Comparison of ENCODE assay signal across 12 cellular contexts in genomic region chr9:127950513-127951210, GRCh38. TPM values are rescaled to one million over a fixed set of nuclear protein-coding genes. Genes with fewer than 3 reads are reported as not detected.
DNase-seq lines count a peak whose midpoint lies in the region; ATAC-seq lines count a peak whose summit lies in the region.
"Had no signal": no experiment of that assay in that cellular context is flagged by ENCODE, and none has a peak within 500 bp of the region (broad histone marks: within the 10 kb centered on the region; RNA-seq: fewer than 3 reads in every experiment).

No MANE protein-coding gene starts in this region.

- H3K9me3 Mint-ChIP-seq in activated T-helper 2 cell treated with anti-CD3 and anti-CD28 coated beads, Interferon-gamma antibody, Interleukin-2, Interleukin-4, amounts not matched to agents 10 μg/mL and 5 μg/mL and 100 μg/mL, durations not matched to agents 14 hours and 24 hours and 36 hours: no peaks in the 10 kb centered on the region
- H3K9me3 Mint-ChIP-seq: activated T-cell treated with anti-CD3 and anti-CD28 coated beads, Interleukin-2, amount 50 U/mL, for 72 hours had no signal

- no peak overlapping the region for H3K4ac ChIP-seq in trophoblast cell (ENCODE audit: low read depth, low read length)

- H3K9me3 ChIP-seq in HAP-1 (no peaks in the 10 kb centered on the region), trophoblast cell (ENCODE audit: insufficient read depth, low read depth, low read length) (no peaks in the 10 kb centered on the region)

- intact Hi-C loops in activated T-helper 2 cell treated with anti-CD3 and anti-CD28 coated beads, Interferon-gamma antibody, Interleukin-2, Interleukin-4, amounts not matched to agents 10 μg/mL and 5 μg/mL and 100 μg/mL, durations not matched to agents 14 hours and 24 hours and 36 hours (cut with micrococcal nuclease): no loop called here
- intact Hi-C loops in head of caudate nucleus (cut with DNase I): no loop called here

- H2BK120ac ChIP-seq in trophoblast cell (ENCODE audit: insufficient read depth, low read length, poor library complexity): no peak overlapping the region

- no peak overlapping the region for H3K4me2 ChIP-seq in trophoblast cell (ENCODE audit: low read length)

- peaks cover 40% of the 10 kb centered on the region for H3K36me3 Mint-ChIP-seq in activated T-helper 2 cell treated with anti-CD3 and anti-CD28 coated beads, Interferon-gamma antibody, Interleukin-2, Interleukin-4, amounts not matched to agents 10 μg/mL and 5 μg/mL and 100 μg/mL, durations not matched to agents 14 hours and 24 hours and 36 hours (ENCODE audit: low read depth)

- H3K79me2 ChIP-seq in trophoblast cell (ENCODE audit: control insufficient read depth, insufficient read depth, low read length, poor library complexity): peaks cover 12% of the 10 kb centered on the region

- no CpG with 5 or more reads among the region's 20 CpGs for WGBS in trophoblast cell (ENCODE audit: extremely low coverage, insufficient coverage, insufficient read length)

- H3K36me3 ChIP-seq in HAP-1 (replicated peaks) (no peaks in the 10 kb centered on the region), trophoblast cell (ENCODE audit: control insufficient read depth in 1 of 2, insufficient read depth in 2 of 2, low read length in 2 of 2) (peaks cover 28 to 29% of the 10 kb centered on the region in 2 experiments)

- DNase-seq in HAP-1 (ENCODE audit: low spot score in 2 of 2): peak; percentile 24 to 70
- DNase-seq in activated T-helper 2 cell treated with anti-CD3 and anti-CD28 coated beads, Interferon-gamma antibody, Interleukin-2, Interleukin-4, amounts not matched to agents 10 μg/mL and 5 μg/mL and 100 μg/mL, durations not matched to agents 14 hours and 24 hours and 36 hours (ENCODE audit: low spot score): no peak
- DNase-seq in head of caudate nucleus: peak; percentile 87 to 98 (median 95)
- DNase-seq in trophoblast cell: no peak
- DNase-seq in DMS79 treated with DMSO at 0.1 percent for 48 hours (lab: John Stamatoyannopoulos, UW): no peak
- no peak for DNase-seq in NCI-H226
- no peak for DNase-seq in activated gamma-delta T cell (lab: John Stamatoyannopoulos, UW)
- DNase-seq: activated T-cell treated with anti-CD3 and anti-CD28 coated beads, Interleukin-2, amount 50 U/mL, for 72 hours; kidney glomerular epithelial cell; NCI-H187 had no signal

- H4K12ac ChIP-seq in trophoblast cell (ENCODE audit: low read depth, low read length): no peak overlapping the region

- H2BK12ac ChIP-seq in trophoblast cell (ENCODE audit: low read length): no peak overlapping the region

- H3K4me3 Mint-ChIP-seq in activated T-helper 2 cell treated with anti-CD3 and anti-CD28 coated beads, Interferon-gamma antibody, Interleukin-2, Interleukin-4, amounts not matched to agents 10 μg/mL and 5 μg/mL and 100 μg/mL, durations not matched to agents 14 hours and 24 hours and 36 hours (ENCODE audit: low read depth): no peak overlapping the region
- H3K4me3 Mint-ChIP-seq: activated T-cell treated with anti-CD3 and anti-CD28 coated beads, Interleukin-2, amount 50 U/mL, for 72 hours had no signal

- no peak overlapping the region for H4K91ac ChIP-seq in trophoblast cell (ENCODE audit: low read depth, low read length)

- H3K27ac Mint-ChIP-seq in activated T-helper 2 cell treated with anti-CD3 and anti-CD28 coated beads, Interferon-gamma antibody, Interleukin-2, Interleukin-4, amounts not matched to agents 10 μg/mL and 5 μg/mL and 100 μg/mL, durations not matched to agents 14 hours and 24 hours and 36 hours: peak overlapping the region; percentile 58
- H3K27ac Mint-ChIP-seq: activated T-cell treated with anti-CD3 and anti-CD28 coated beads, Interleukin-2, amount 50 U/mL, for 72 hours had no signal

- no peak overlapping the region for H3K4me3 ChIP-seq in HAP-1
- no peak overlapping the region for H3K4me3 ChIP-seq in trophoblast cell (ENCODE audit: low read depth, low read length)
- H3K4me3 ChIP-seq: skin epidermis had no signal

- H2BK5ac ChIP-seq in trophoblast cell (ENCODE audit: low read depth, low read length, poor library complexity): no peak overlapping the region

- H3K27me3 ChIP-seq in HAP-1 (ENCODE audit: low read depth): no peaks in the 10 kb centered on the region
- H3K27me3 ChIP-seq in trophoblast cell (ENCODE audit: insufficient read depth, low read length): no peaks in the 10 kb centered on the region

- no peak overlapping the region for H3K23ac ChIP-seq in trophoblast cell (ENCODE audit: low read length)

- H3K9ac ChIP-seq in trophoblast cell (ENCODE audit: low read length): no peak overlapping the region

- H3K79me1 ChIP-seq in trophoblast cell (ENCODE audit: low read length): peaks cover 2% of the 10 kb centered on the region

- in situ Hi-C loops in HAP-1 (cut with MboI; ENCODE audit: low sequenced_read_pairs): no loop called here

- no peak overlapping the region for H2AK5ac ChIP-seq in trophoblast cell (ENCODE audit: low read length)

- H3K4me1 ChIP-seq in HAP-1 (peaks cover 6% of the 10 kb centered on the region; the same call in 1 of the 2 replicates), trophoblast cell (ENCODE audit: control insufficient read depth in 1 of 2, insufficient read depth in 2 of 2, low read length in 2 of 2) (peaks cover 5 to 6% of the 10 kb centered on the region in 2 experiments)

- H3K14ac ChIP-seq in trophoblast cell (ENCODE audit: low read length): no peak overlapping the region

- no peaks in the 10 kb centered on the region for H3K27me3 Mint-ChIP-seq in activated T-helper 2 cell treated with anti-CD3 and anti-CD28 coated beads, Interferon-gamma antibody, Interleukin-2, Interleukin-4, amounts not matched to agents 10 μg/mL and 5 μg/mL and 100 μg/mL, durations not matched to agents 14 hours and 24 hours and 36 hours (ENCODE audit: low read depth)

- H3K18ac ChIP-seq in trophoblast cell (ENCODE audit: low read length): peak overlapping the region; percentile 40

- H4K8ac ChIP-seq in trophoblast cell (ENCODE audit: low read depth, low read length): no peak overlapping the region

- no peak overlapping the region for H2AFZ ChIP-seq in trophoblast cell (ENCODE audit: insufficient read depth, low read length, poor library complexity)

- ATAC-seq in GM18873 (IDR thresholded peaks at IDR 0.05; ENCODE audit: low FRiP score, unreplicated experiment): no peak
- ATAC-seq: activated T-cell treated with anti-CD3 and anti-CD28 coated beads, Interleukin-2, amount 50 U/mL, for 72 hours had no signal

- peaks cover 33% of the 10 kb centered on the region for H3K4me1 Mint-ChIP-seq in activated T-helper 2 cell treated with anti-CD3 and anti-CD28 coated beads, Interferon-gamma antibody, Interleukin-2, Interleukin-4, amounts not matched to agents 10 μg/mL and 5 μg/mL and 100 μg/mL, durations not matched to agents 14 hours and 24 hours and 36 hours (ENCODE audit: low read depth)

- H3K27ac ChIP-seq in trophoblast cell (ENCODE audit: low read depth, low read length): no peak overlapping the region

RNA-seq across cellular contexts. Expression of gene DPM2, which starts 13.0 kb away (rescaled TPM):
- total RNA-seq in activated T-helper 2 cell treated with anti-CD3 and anti-CD28 coated beads, Interferon-gamma antibody, Interleukin-2, Interleukin-4, amounts not matched to agents 10 μg/mL and 5 μg/mL and 100 μg/mL, durations not matched to agents 14 hours and 24 hours and 36 hours: 55.7 and 57.4 TPM in 2 replicates
- polyA plus RNA-seq in trophoblast cell (2013): 27.7 and 31.0 TPM in 2 replicates

RNA-seq across cellular contexts. Expression of gene PIP5KL1, which starts 20.1 kb away (rescaled TPM):
- total RNA-seq in activated T-helper 2 cell treated with anti-CD3 and anti-CD28 coated beads, Interferon-gamma antibody, Interleukin-2, Interleukin-4, amounts not matched to agents 10 μg/mL and 5 μg/mL and 100 μg/mL, durations not matched to agents 14 hours and 24 hours and 36 hours: 1.4 and 3.4 TPM in 2 replicates
- 2.9 and 3.3 TPM in 2 replicates for polyA plus RNA-seq in trophoblast cell (2013)

RNA-seq across cellular contexts. Expression of gene EEIG1, which starts 30.1 kb away (rescaled TPM):
- 43.8 and 53.3 TPM in 2 replicates for total RNA-seq in activated T-helper 2 cell treated with anti-CD3 and anti-CD28 coated beads, Interferon-gamma antibody, Interleukin-2, Interleukin-4, amounts not matched to agents 10 μg/mL and 5 μg/mL and 100 μg/mL, durations not matched to agents 14 hours and 24 hours and 36 hours
- 131 and 139 TPM in 2 replicates for polyA plus RNA-seq in trophoblast cell (2013)

RNA-seq across cellular contexts. Expression of gene ST6GALNAC4, which starts 33.8 kb away (rescaled TPM):
- total RNA-seq in activated T-helper 2 cell treated with anti-CD3 and anti-CD28 coated beads, Interferon-gamma antibody, Interleukin-2, Interleukin-4, amounts not matched to agents 10 μg/mL and 5 μg/mL and 100 μg/mL, durations not matched to agents 14 hours and 24 hours and 36 hours: 25.6 and 28.7 TPM in 2 replicates
- 5.3 and 5.4 TPM in 2 replicates for polyA plus RNA-seq in trophoblast cell (2013)

RNA-seq across cellular contexts. Expression of gene ST6GALNAC6, which starts 51.3 kb away (rescaled TPM):
- 60.3 and 60.7 TPM in 2 replicates for total RNA-seq in activated T-helper 2 cell treated with anti-CD3 and anti-CD28 coated beads, Interferon-gamma antibody, Interleukin-2, Interleukin-4, amounts not matched to agents 10 μg/mL and 5 μg/mL and 100 μg/mL, durations not matched to agents 14 hours and 24 hours and 36 hours
- polyA plus RNA-seq in trophoblast cell (2013): 9.1 and 10.5 TPM in 2 replicates

Comparison
In these comparisons a context has a peak if more than half of its experiments do, and no peak if none do; other contexts are left out.
1. DNase-seq: peak in HAP-1 (2 of 2) and head of caudate nucleus (42 of 42); none in activated T-helper 2 cell treated with anti-CD3 and anti-CD28 coated beads, Interferon-gamma antibody, Interleukin-2, Interleukin-4, amounts not matched to agents 10 μg/mL and 5 μg/mL and 100 μg/mL, durations not matched to agents 14 hours and 24 hours and 36 hours (single experiment), trophoblast cell (0 of 2), DMS79 treated with DMSO at 0.1 percent for 48 hours (single experiment), NCI-H226 (single experiment) and activated gamma-delta T cell (single experiment).